16 cellular contexts compared by ENCODE assay signal in genomic region chr1:111205724-111206070, GRCh38. TPM values are rescaled to one million over a fixed set of nuclear protein-coding genes. Genes with fewer than 3 reads are reported as not detected.
DNase-seq lines count a peak whose midpoint lies in the region; ATAC-seq and TF ChIP-seq lines count a peak whose summit lies in the region.
"Had no signal": no experiment of that assay in that cellular context is flagged by ENCODE, and none has a peak within 500 bp of the region (broad histone marks: within the 10 kb centered on the region; RNA-seq: fewer than 3 reads in every experiment).

No MANE protein-coding gene starts in this region.

- peaks cover 68% of the 10 kb centered on the region for H3K4me1 ChIP-seq in BLaER1

- no peaks in the 10 kb centered on the region for H3K36me3 ChIP-seq in BLaER1
- H3K36me3 ChIP-seq: heart right ventricle had no signal

- H3K27ac ChIP-seq in BLaER1: peak overlapping the region; percentile 99; the same call in 1 of the 2 replicates

- H3K27me3 Mint-ChIP-seq in T-helper 17 cell (no peaks in the 10 kb centered on the region), immature natural killer cell (ENCODE audit: low read depth in 3 of 3) (peaks cover 11 to 26% (median 19%) of the 10 kb centered on the region in 3 donors)

- ATAC-seq in T-helper 17 cell (no peak), GM18858 (IDR thresholded peaks at IDR 0.05; ENCODE audit: unreplicated experiment) (no peak), HG02938 (IDR thresholded peaks at IDR 0.05; ENCODE audit: unreplicated experiment) (no peak)
- ATAC-seq: heart right ventricle had no signal

- H3K27ac Mint-ChIP-seq in T-helper 17 cell (peak overlapping the region; percentile 98), immature natural killer cell (peak overlapping the region; percentile 93 to 99 (median 98))

- no peak overlapping the region for H3K4me3 ChIP-seq in BLaER1
- H3K4me3 ChIP-seq in GM12865 (ENCODE audit: low read depth, low read length): no peak overlapping the region
- H3K4me3 ChIP-seq: heart right ventricle had no signal

- TF ChIP-seq CTCF in GM12865 (IDR thresholded peaks at IDR 0.05; ENCODE audit: insufficient read depth, low read depth, low read length, missing control alignments): no peak

- peak overlapping the region; percentile 88 for H3K4me2 ChIP-seq in BLaER1

- no peaks in the 10 kb centered on the region for H3K27me3 ChIP-seq in BLaER1

- no peaks in the 10 kb centered on the region for H3K9me3 Mint-ChIP-seq in immature natural killer cell

- no peaks in the 10 kb centered on the region for H4K20me1 ChIP-seq in BLaER1

- H3K4me1 Mint-ChIP-seq in T-helper 17 cell (peaks cover 50% of the 10 kb centered on the region), immature natural killer cell (peaks cover 54 to 62% of the 10 kb centered on the region in 2 donors)

- H3K4me3 Mint-ChIP-seq in T-helper 17 cell (peak overlapping the region; percentile 98), immature natural killer cell (peak overlapping the region; percentile 13 to 99 (median 86))

- no peaks in the 10 kb centered on the region for H3K9me3 ChIP-seq in BLaER1
- H3K9me3 ChIP-seq in T-helper 17 cell (ENCODE audit: control insufficient read depth, low read length, poor library complexity, severe bottlenecking): no peaks in the 10 kb centered on the region
- H3K9me3 ChIP-seq: heart right ventricle had no signal

- DNase-seq in GM12865 (ENCODE audit: low read depth): peak; percentile 10
- no peak for DNase-seq in T-helper 17 cell
- no peak for DNase-seq in immature natural killer cell
- DNase-seq in islet precursor cell: no peak
- no peak for DNase-seq in H4 (ENCODE audit: low spot score)
- DNase-seq: dermis blood vessel endothelial cell; H9; heart right ventricle; mammary epithelial cell; posterior cingulate gyrus; RPMI8226; stimulated activated CD4-positive, alpha-beta T cell treated with anti-CD3 and anti-CD28 coated beads, Interleukin-1b, Interleukin-23, amount 100 ng/mL, for 48 hours; stimulated activated naive CD4-positive, alpha-beta T cell treated with Interleukin-2 at 50 U/mL for 16 hours had no signal

- H3K9ac ChIP-seq in BLaER1: no peak overlapping the region

- H3K36me3 Mint-ChIP-seq in T-helper 17 cell (ENCODE audit: low read depth): no peaks in the 10 kb centered on the region
- no peaks in the 10 kb centered on the region for H3K36me3 Mint-ChIP-seq in immature natural killer cell

RNA-seq across cellular contexts. Expression of gene DENND2D, which starts 5.3 kb away (rescaled TPM):
- 100 to 1,000 TPM in 1 of 2 donors, 10 to 100 TPM in 1; 62.4 to 126 TPM for total RNA-seq in T-helper 17 cell
- polyA plus RNA-seq in immature natural killer cell: 100 to 1,000 TPM; 145 to 474 (median 264) TPM
- 1.5 and 3.0 TPM in 2 replicates for total RNA-seq in H4 (2014; rRNA removed; shearing (Covaris generic))

RNA-seq across cellular contexts. Expression of gene CHI3L2, which starts 21.8 kb away (rescaled TPM):
- total RNA-seq in T-helper 17 cell: 1 to 10 TPM; 8.1 to 9.1 TPM
- 10 to 100 TPM; 36.2 to 57.1 (median 42.8) TPM for polyA plus RNA-seq in immature natural killer cell
- total RNA-seq in H4 (2014; rRNA removed; shearing (Covaris generic)): not detected in 2 replicates
- total RNA-seq: H9 had no signal

Comparison
In these comparisons a context has a peak if more than half of its experiments do, and no peak if none do; other contexts are left out.
1. RNA of gene DENND2D, which starts 5.3 kb away (total RNA-seq): 62.4 to 126 TPM in T-helper 17 cell; 1.5 to 3.0 TPM in H4; every median in the first group is over 10 times any median in the second.